Comparison of ENCODE assay signal across 1 cellular context in the genomic region with DNA sequence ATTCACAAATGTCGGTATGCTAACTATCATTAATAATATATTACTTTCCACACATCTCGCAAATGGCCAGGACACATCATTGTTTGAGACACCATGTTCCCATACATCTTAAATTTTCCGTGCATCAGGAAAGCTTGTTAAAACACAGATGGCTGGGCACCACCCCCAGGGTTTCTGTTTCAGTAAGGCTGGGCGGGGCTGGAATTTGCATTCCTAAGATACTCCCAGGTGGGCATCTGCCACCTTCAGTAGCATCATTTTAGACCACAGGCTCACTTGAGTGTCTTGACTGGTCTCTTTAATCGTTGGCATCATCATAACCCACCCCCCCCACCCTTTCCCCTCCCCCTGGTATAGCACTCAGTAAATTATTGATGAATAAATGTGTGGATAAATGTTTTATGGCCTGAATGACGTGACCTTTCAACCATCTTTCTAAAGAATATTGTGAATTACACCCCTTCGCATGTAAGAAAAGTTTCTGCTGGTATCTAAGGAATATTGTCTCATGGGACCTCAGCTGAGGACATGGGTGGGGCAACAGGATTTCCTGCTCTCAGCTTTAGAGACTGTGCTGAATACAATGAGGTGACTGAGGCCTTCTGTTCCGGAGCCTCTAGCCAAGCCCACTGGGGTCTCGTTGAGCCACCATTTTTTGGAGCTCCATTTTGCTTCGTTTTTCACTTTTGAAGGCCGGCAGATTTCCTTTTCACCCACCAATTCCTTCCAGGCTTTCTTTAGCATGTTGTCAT.
TF ChIP-seq lines count a peak whose summit lies in the region.

No MANE protein-coding gene starts in this region.

TF ChIP-seq in SK-N-SH, 30 proteins besides CTCF, POLR2A, EP300 and RAD21 (continued from another document):
- no peak for TF ChIP-seq EZH2phosphoT487 (IDR thresholded peaks at IDR 0.05; ENCODE audit: borderline replicate concordance, low read depth)
- TF ChIP-seq FOSL2 (IDR thresholded peaks at IDR 0.05; ENCODE audit: borderline replicate concordance, low read depth) = no peak
- TF ChIP-seq, protein P1, sequence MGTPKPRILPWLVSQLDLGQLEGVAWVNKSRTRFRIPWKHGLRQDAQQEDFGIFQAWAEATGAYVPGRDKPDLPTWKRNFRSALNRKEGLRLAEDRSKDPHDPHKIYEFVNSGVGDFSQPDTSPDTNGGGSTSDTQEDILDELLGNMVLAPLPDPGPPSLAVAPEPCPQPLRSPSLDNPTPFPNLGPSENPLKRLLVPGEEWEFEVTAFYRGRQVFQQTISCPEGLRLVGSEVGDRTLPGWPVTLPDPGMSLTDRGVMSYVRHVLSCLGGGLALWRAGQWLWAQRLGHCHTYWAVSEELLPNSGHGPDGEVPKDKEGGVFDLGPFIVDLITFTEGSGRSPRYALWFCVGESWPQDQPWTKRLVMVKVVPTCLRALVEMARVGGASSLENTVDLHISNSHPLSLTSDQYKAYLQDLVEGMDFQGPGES (IDR thresholded peaks at IDR 0.05; ENCODE audit: low read depth, low read length) = no peak
- no peak for TF ChIP-seq MXI1 (IDR thresholded peaks at IDR 0.05; ENCODE audit: low read depth, low read length)
- no peak for TF ChIP-seq SIN3A (IDR thresholded peaks at IDR 0.05; ENCODE audit: borderline replicate concordance, low read depth, low read length)
- no peak for TF ChIP-seq POLR2AphosphoS5 (IDR thresholded peaks at IDR 0.05; ENCODE audit: low read depth, low read length)
- TF ChIP-seq GABPA (IDR thresholded peaks at IDR 0.05; ENCODE audit: low read depth) = no peak
- TF ChIP-seq MEF2A (IDR thresholded peaks at IDR 0.05; ENCODE audit: borderline replicate concordance, low read depth) = no peak
- TF ChIP-seq CHD2 (IDR thresholded peaks at IDR 0.05; ENCODE audit: low read length, partially characterized antibody) = no peak
- no peak for TF ChIP-seq RXRA (IDR thresholded peaks at IDR 0.05; ENCODE audit: borderline replicate concordance, low read depth)
- no peak for TF ChIP-seq TCF12 (IDR thresholded peaks at IDR 0.05)
- no peak for TF ChIP-seq FOXM1 (IDR thresholded peaks at IDR 0.05; ENCODE audit: low read depth)
- TF ChIP-seq, protein P2, sequence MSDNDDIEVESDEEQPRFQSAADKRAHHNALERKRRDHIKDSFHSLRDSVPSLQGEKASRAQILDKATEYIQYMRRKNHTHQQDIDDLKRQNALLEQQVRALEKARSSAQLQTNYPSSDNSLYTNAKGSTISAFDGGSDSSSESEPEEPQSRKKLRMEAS (IDR thresholded peaks at IDR 0.05; ENCODE audit: low read depth) = no peak
- TF ChIP-seq SMC3 (IDR thresholded peaks at IDR 0.05; ENCODE audit: low read depth, low read length) = no peak
- TF ChIP-seq, protein P3, sequence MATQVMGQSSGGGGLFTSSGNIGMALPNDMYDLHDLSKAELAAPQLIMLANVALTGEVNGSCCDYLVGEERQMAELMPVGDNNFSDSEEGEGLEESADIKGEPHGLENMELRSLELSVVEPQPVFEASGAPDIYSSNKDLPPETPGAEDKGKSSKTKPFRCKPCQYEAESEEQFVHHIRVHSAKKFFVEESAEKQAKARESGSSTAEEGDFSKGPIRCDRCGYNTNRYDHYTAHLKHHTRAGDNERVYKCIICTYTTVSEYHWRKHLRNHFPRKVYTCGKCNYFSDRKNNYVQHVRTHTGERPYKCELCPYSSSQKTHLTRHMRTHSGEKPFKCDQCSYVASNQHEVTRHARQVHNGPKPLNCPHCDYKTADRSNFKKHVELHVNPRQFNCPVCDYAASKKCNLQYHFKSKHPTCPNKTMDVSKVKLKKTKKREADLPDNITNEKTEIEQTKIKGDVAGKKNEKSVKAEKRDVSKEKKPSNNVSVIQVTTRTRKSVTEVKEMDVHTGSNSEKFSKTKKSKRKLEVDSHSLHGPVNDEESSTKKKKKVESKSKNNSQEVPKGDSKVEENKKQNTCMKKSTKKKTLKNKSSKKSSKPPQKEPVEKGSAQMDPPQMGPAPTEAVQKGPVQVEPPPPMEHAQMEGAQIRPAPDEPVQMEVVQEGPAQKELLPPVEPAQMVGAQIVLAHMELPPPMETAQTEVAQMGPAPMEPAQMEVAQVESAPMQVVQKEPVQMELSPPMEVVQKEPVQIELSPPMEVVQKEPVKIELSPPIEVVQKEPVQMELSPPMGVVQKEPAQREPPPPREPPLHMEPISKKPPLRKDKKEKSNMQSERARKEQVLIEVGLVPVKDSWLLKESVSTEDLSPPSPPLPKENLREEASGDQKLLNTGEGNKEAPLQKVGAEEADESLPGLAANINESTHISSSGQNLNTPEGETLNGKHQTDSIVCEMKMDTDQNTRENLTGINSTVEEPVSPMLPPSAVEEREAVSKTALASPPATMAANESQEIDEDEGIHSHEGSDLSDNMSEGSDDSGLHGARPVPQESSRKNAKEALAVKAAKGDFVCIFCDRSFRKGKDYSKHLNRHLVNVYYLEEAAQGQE (IDR thresholded peaks at IDR 0.05; ENCODE audit: low read depth, low read length) = no peak
